In genomic region chr5:73893813-73894212, GRCh38 we compare ENCODE assay signal across 21 cellular contexts.
"Had no signal": no experiment of that assay in that cellular context is flagged by ENCODE, and none has a peak within 500 bp of the region (broad histone marks: within the 10 kb centered on the region; RNA-seq: fewer than 3 reads in every experiment).

No MANE protein-coding gene starts in this region.

- H3K27ac ChIP-seq: KMS-11 had no signal

- DNase-seq: Kasumi-1, MM.1S, NCI-H1092 treated with DMSO at 0.1 percent for 48 hours, NCI-H1436, NCI-H187, NCI-H2029, NCI-H2081 treated with DMSO at 0.1 percent for 48 hours, NCI-H2171, NCI-H226, NCI-H446, NCI-H510A, NCI-H524 treated with DMSO at 0.1 percent for 48 hours, NCI-H69, NCI-H774, Right ventricle myocardium superior, RPMI8226, SIG-M5 had no signal

- ATAC-seq: K562, SK-N-SH treated with all-trans-retinoic acid at 6 μM for 48 hours had no signal

- H3K27ac Mint-ChIP-seq: IgD-negative memory B cell had no signal

- H3K4me2 ChIP-seq: KMS-11 had no signal

- H3K4me3 ChIP-seq: K562 had no signal

- H3K4me1 Mint-ChIP-seq: IgD-negative memory B cell had no signal

- H3K4me3 Mint-ChIP-seq: IgD-negative memory B cell had no signal

- H3K9ac ChIP-seq: KMS-11 had no signal

- H3K9me3 Mint-ChIP-seq: IgD-negative memory B cell had no signal
